In genomic region chr5:31382051-31382878, GRCh38 we compare ENCODE assay signal across 17 cellular contexts.
DNase-seq lines count a peak whose midpoint lies in the region; ATAC-seq and TF ChIP-seq lines count a peak whose summit lies in the region.
"Had no signal": no experiment of that assay in that cellular context is flagged by ENCODE, and none has a peak within 500 bp of the region (broad histone marks: within the 10 kb centered on the region; RNA-seq: fewer than 3 reads in every experiment).

No MANE protein-coding gene starts in this region.

- H3K4me3 Mint-ChIP-seq in natural killer cell = no peak overlapping the region
- H3K4me3 Mint-ChIP-seq: naive thymus-derived CD8-positive, alpha-beta T cell; stimulated activated effector memory CD8-positive, alpha-beta T cell treated with anti-CD3 and anti-CD28 coated beads, Interleukin-12 subunit alpha, Interleukin-12 subunit beta, amount 100 ng/mL, for 72 hours had no signal

- H3K4me1 ChIP-seq in BLaER1 (peaks cover 28% of the 10 kb centered on the region), spleen (no peaks in the 10 kb centered on the region), MM.1S (ENCODE audit: low read length) (no peaks in the 10 kb centered on the region)
- H3K4me1 ChIP-seq: colonic mucosa, gastroesophageal sphincter had no signal

- DNase-seq in amniotic epithelial cell (ENCODE audit: low read depth) = peak; percentile 9
- no peak for DNase-seq in spleen
- DNase-seq in GM03348 (ENCODE audit: low spot score) = no peak
- DNase-seq in MM.1S = no peak
- DNase-seq in natural killer cell = no peak
- DNase-seq: activated naive CD4-positive, alpha-beta T cell treated with anti-CD3 and anti-CD28 coated beads, Interleukin-2, amount 50 U/mL, for 16 hours; colonic mucosa; EL; kidney glomerular epithelial cell; naive thymus-derived CD8-positive, alpha-beta T cell; NCI-H1092; NCI-H774 had no signal

- H3K27ac ChIP-seq in BLaER1 = peak overlapping the region; percentile 24
- H3K27ac ChIP-seq in spleen = no peak overlapping the region
- no peak overlapping the region for H3K27ac ChIP-seq in MM.1S (ENCODE audit: low read length)
- H3K27ac ChIP-seq: colonic mucosa, gastroesophageal sphincter had no signal

- H3K79me2 ChIP-seq in MM.1S (ENCODE audit: low read length) = no peaks in the 10 kb centered on the region

- H3K9me3 ChIP-seq in BLaER1 = peaks cover 3% of the 10 kb centered on the region; the same call in 1 of the 2 replicates
- peaks cover 0 to 2% (median 0%) of the 10 kb centered on the region in 8 donors for H3K9me3 ChIP-seq in spleen
- no peaks in the 10 kb centered on the region for H3K9me3 ChIP-seq in MM.1S (replicated peaks; ENCODE audit: insufficient read depth, low read length)
- H3K9me3 ChIP-seq: colonic mucosa had no signal

- H3F3A ChIP-seq in MM.1S (ENCODE audit: insufficient read depth, low read length) = no peaks in the 10 kb centered on the region

- H4K20me1 ChIP-seq in BLaER1 (no peaks in the 10 kb centered on the region), MM.1S (ENCODE audit: insufficient read depth, low read length) (no peaks in the 10 kb centered on the region)

- H3K9me2 ChIP-seq in MM.1S (replicated peaks; ENCODE audit: insufficient read depth, low read length) = no peaks in the 10 kb centered on the region

- H3K9me3 Mint-ChIP-seq in natural killer cell = peaks cover 2 to 3% of the 10 kb centered on the region in 2 donors

- H3K27me3 Mint-ChIP-seq in natural killer cell (ENCODE audit: low read depth in 2 of 2) = peaks cover 8 to 15% of the 10 kb centered on the region in 2 donors

- WGBS in spleen, 5 donors = 56 to 71% (median 62%) methylated on average over 15 of the region's 15 CpGs

- H3K9ac ChIP-seq in BLaER1 (peak overlapping the region; percentile 27; the same call in 1 of the 2 replicates), MM.1S (ENCODE audit: low read length) (no peak overlapping the region)

- H2AFZ ChIP-seq in MM.1S (ENCODE audit: low read length) = no peak overlapping the region

- H3K36me3 Mint-ChIP-seq in natural killer cell = no peaks in the 10 kb centered on the region
- H3K36me3 Mint-ChIP-seq: naive thymus-derived CD8-positive, alpha-beta T cell; stimulated activated effector memory CD8-positive, alpha-beta T cell treated with anti-CD3 and anti-CD28 coated beads, Interleukin-12 subunit alpha, Interleukin-12 subunit beta, amount 100 ng/mL, for 72 hours had no signal

- H3K4me1 Mint-ChIP-seq in natural killer cell = no peaks in the 10 kb centered on the region
- H3K4me1 Mint-ChIP-seq: stimulated activated effector memory CD8-positive, alpha-beta T cell treated with anti-CD3 and anti-CD28 coated beads, Interleukin-12 subunit alpha, Interleukin-12 subunit beta, amount 100 ng/mL, for 72 hours had no signal

- no peak for TF ChIP-seq POLR2A in spleen (IDR thresholded peaks at IDR 0.05)

- TF ChIP-seq CTCF in spleen (IDR thresholded peaks at IDR 0.05 in 8 of 11, conservative IDR thresholded peaks at IDR 0.05 in 3 of 11) = no peak
- no peak for TF ChIP-seq CTCF in MM.1S (IDR thresholded peaks at IDR 0.05; ENCODE audit: low read length)
- no peak for TF ChIP-seq CTCF in natural killer cell (IDR thresholded peaks at IDR 0.05)

- intact Hi-C loops in spleen (cut with DNase I; ENCODE audit: low total_unique reads) = no loop called here
- intact Hi-C loops in natural killer cell (cut with micrococcal nuclease) = no loop called here

- H3K27ac Mint-ChIP-seq in natural killer cell = no peak overlapping the region
- H3K27ac Mint-ChIP-seq: stimulated activated effector memory CD8-positive, alpha-beta T cell treated with anti-CD3 and anti-CD28 coated beads, Interleukin-12 subunit alpha, Interleukin-12 subunit beta, amount 100 ng/mL, for 72 hours had no signal

- H3K4me3 ChIP-seq in BLaER1 (peak overlapping the region; percentile 39), spleen (no peak overlapping the region), MM.1S (ENCODE audit: low read length) (no peak overlapping the region)
- H3K4me3 ChIP-seq: colonic mucosa, gastroesophageal sphincter had no signal

- ATAC-seq in GM19372 (IDR thresholded peaks at IDR 0.05; ENCODE audit: low read depth, unreplicated experiment) (peak; percentile 68), HG03039 (IDR thresholded peaks at IDR 0.05; ENCODE audit: unreplicated experiment) (peak; percentile 75), natural killer cell (no peak)
- ATAC-seq: gastroesophageal sphincter; naive thymus-derived CD8-positive, alpha-beta T cell; stimulated activated effector memory CD8-positive, alpha-beta T cell treated with anti-CD3 and anti-CD28 coated beads, Interleukin-12 subunit alpha, Interleukin-12 subunit beta, amount 100 ng/mL, for 72 hours had no signal

- H3K27me3 ChIP-seq in BLaER1 (no peaks in the 10 kb centered on the region), spleen (replicated peaks in 1 of 7) (peaks cover 0 to 8% (median 0%) of the 10 kb centered on the region in 7 donors), MM.1S (replicated peaks; ENCODE audit: insufficient read depth, low read length) (no peaks in the 10 kb centered on the region)
- H3K27me3 ChIP-seq: colonic mucosa, gastroesophageal sphincter had no signal

- no peaks in the 10 kb centered on the region for H3K36me3 ChIP-seq in BLaER1
- no peaks in the 10 kb centered on the region for H3K36me3 ChIP-seq in spleen
- H3K36me3 ChIP-seq in MM.1S (replicated peaks; ENCODE audit: insufficient read depth, low read length) = no peaks in the 10 kb centered on the region
- H3K36me3 ChIP-seq: colonic mucosa, gastroesophageal sphincter had no signal

- H3K4me2 ChIP-seq in BLaER1 (peak overlapping the region; percentile 82), MM.1S (ENCODE audit: low read depth, low read length) (no peak overlapping the region)

Comparison
In these comparisons a context has a peak if more than half of its experiments do, and no peak if none do; other contexts are left out.
1. ATAC-seq: peak in GM19372 (single experiment) and HG03039 (single experiment); none in natural killer cell (0 of 3).